Comparison of ENCODE assay signal across 1 cellular context in the genomic region with DNA sequence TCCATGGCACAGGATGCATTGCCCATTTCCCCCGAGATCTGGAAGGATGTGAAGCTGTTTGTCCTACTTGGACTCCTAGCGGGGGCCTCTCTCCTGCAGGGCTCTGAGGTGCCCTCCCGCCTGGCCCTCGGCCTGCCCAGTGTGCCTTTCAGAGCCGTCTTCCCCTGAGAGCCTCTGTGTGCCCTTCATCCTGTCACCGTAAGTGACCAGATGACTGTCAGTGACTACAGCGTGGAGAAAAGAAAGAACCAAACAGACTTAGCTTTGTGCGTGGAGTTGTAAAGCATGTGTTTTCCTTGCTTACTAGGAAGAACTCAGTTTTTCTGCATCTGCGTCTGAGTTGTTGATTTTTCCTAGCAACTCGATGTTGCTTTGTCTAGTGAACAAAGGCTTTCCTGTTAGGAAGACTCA.
TF ChIP-seq lines count a peak whose summit lies in the region.

No MANE protein-coding gene starts in this region.

TF ChIP-seq in GM23338, 12 proteins besides CTCF, POLR2A, EP300 and RAD21:
- TF ChIP-seq CREB1 (CRISPR knock-in tag; IDR thresholded peaks at IDR 0.05; ENCODE audit: low read depth) (no peak), JUNB (IDR thresholded peaks at IDR 0.05; ENCODE audit: unreplicated experiment) (no peak), STAT1 (IDR thresholded peaks at IDR 0.05; ENCODE audit: unreplicated experiment) (no peak), POLR2AphosphoS5 (IDR thresholded peaks at IDR 0.05; ENCODE audit: low read depth) (no peak), ZNF331 (CRISPR knock-in tag; IDR thresholded peaks at IDR 0.05; ENCODE audit: low read depth) (no peak)
